ENCODE assay signal across 8 cellular contexts in genomic region chr5:159915913-159916840, GRCh38. TPM values are rescaled to one million over a fixed set of nuclear protein-coding genes. Genes with fewer than 3 reads are reported as not detected.
A peak's percentile ranks its signal among the peaks of the same experiment; 100 is the strongest.
DNase-seq lines count a peak whose midpoint lies in the region.

ADRA1B (plus strand) TSS chr5:159916482; CDS start chr5:159916906, 424 bp downstream.

- H3K9me3 ChIP-seq in HUES64 (ENCODE audit: insufficient read depth, low read depth, low read length): no peaks in the 10 kb centered on the region

- H3K27me3 ChIP-seq in HUES64 (ENCODE audit: insufficient read depth, low read length): peaks cover 52% of the 10 kb centered on the region

- no peak within 1 kb of the TSS for H3K9ac ChIP-seq in HUES64 (ENCODE audit: low read depth, low read length)

- no peak within 1 kb of the TSS for H3K27ac ChIP-seq in HUES64 (ENCODE audit: low read depth, low read length)

- H3K36me3 ChIP-seq in HUES64 (ENCODE audit: insufficient read depth, low read length): no peaks in the 10 kb centered on the region

- WGBS in HUES64: 2% methylated on average over 77 of the region's 81 CpGs

- DNase-seq in NCI-H2227 (lab: John Stamatoyannopoulos, UW; ENCODE audit: unreplicated experiment) (peak; percentile 11), NCI-H2227 treated with DMSO at 0.1 percent for 48 hours (lab: John Stamatoyannopoulos, UW) (no peak), UCSD-AML1 (lab: John Stamatoyannopoulos, UW; ENCODE audit: unreplicated experiment) (peak; percentile 32), kidney tubule cell (ENCODE audit: low spot score) (peak; percentile 79), SHP77 treated with DMSO at 0.1 percent for 48 hours (lab: John Stamatoyannopoulos, UW) (no peak)
- peak; percentile 17 for DNase-seq in central memory CD4-positive, alpha-beta T cell
- peak; percentile 55 for DNase-seq in stimulated activated CD4-positive, alpha-beta T cell treated with anti-CD3 and anti-CD28 coated beads, Interleukin-1b, Interleukin-23, amount 100 ng/mL, for 48 hours

- H3K4me1 ChIP-seq in HUES64 (ENCODE audit: insufficient read depth, low read length): peaks cover 10% of the 10 kb centered on the region

- H3K4me3 ChIP-seq in HUES64 (ENCODE audit: low read length): peak within 1 kb of the TSS; percentile 61

RNA-seq across cellular contexts. Expression of gene ADRA1B, which starts in this region (rescaled TPM):
- 0.10 TPM for polyA plus RNA-seq in HUES64 (2013, experiment 1 of 2)
- 0.25 TPM for polyA plus RNA-seq in HUES64 (2013, experiment 2 of 2)

Comparison
In these comparisons a context has a peak if more than half of its experiments do, and no peak if none do; other contexts are left out.
1. DNase-seq: peak in NCI-H2227 (single experiment), UCSD-AML1 (single experiment), central memory CD4-positive, alpha-beta T cell (single experiment), kidney tubule cell (single experiment) and stimulated activated CD4-positive, alpha-beta T cell treated with anti-CD3 and anti-CD28 coated beads, Interleukin-1b, Interleukin-23, amount 100 ng/mL, for 48 hours (single experiment); none in NCI-H2227 treated with DMSO at 0.1 percent for 48 hours (single experiment) and SHP77 treated with DMSO at 0.1 percent for 48 hours (single experiment).